In the genomic region with DNA sequence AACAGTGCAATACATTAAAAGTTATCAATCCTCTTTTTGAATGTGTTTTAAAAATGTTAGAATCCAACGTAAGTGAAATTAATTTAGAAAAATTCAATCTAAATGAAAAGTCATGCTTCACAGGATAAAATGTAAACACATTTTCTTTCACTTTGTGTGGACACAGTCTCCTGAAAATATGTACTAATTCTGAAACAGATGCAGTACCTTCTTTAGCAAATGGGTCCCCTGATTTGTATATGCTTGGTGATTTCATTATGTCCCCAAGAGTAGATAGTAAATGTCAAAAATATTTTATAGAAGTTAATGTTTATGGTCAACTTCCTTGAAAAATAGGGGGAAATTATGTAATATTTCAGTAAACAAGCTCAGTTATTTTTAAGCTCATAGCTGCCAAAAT, we compare ENCODE assay signal across 29 cellular contexts. TPM values are rescaled to one million over a fixed set of nuclear protein-coding genes. Genes with fewer than 3 reads are reported as not detected.
A peak's percentile ranks its signal among the peaks of the same experiment; 100 is the strongest.
DNase-seq lines count a peak whose midpoint lies in the region; ATAC-seq and TF ChIP-seq lines count a peak whose summit lies in the region.
"Had no signal": no experiment of that assay in that cellular context is flagged by ENCODE, and none has a peak within 500 bp of the region (broad histone marks: within the 10 kb centered on the region; RNA-seq: fewer than 3 reads in every experiment).

No MANE protein-coding gene starts in this region.

- H3K27me3 ChIP-seq in DOHH2 (ENCODE audit: control insufficient read depth, low read length), result no peaks in the 10 kb centered on the region
- no peaks in the 10 kb centered on the region for H3K27me3 ChIP-seq in left lung
- H3K27me3 ChIP-seq in H7 (ENCODE audit: control insufficient read depth, insufficient read depth, low read length), result no peaks in the 10 kb centered on the region
- H3K27me3 ChIP-seq: brain microvascular endothelial cell, gastrocnemius medialis, Peyer's patch, right lobe of liver, thyroid gland, uterus had no signal

- H3K4me1 ChIP-seq in DOHH2 (ENCODE audit: control insufficient read depth, low read length) (peaks cover 87% of the 10 kb centered on the region), left lung (peaks cover 0 to 24% of the 10 kb centered on the region in 2 donors)
- H3K4me1 ChIP-seq: gastrocnemius medialis, Peyer's patch, right lobe of liver, thyroid gland, uterus had no signal

- no peaks in the 10 kb centered on the region for H3K9me2 ChIP-seq in DOHH2 (replicated peaks; ENCODE audit: control insufficient read depth, low read length)

- ATAC-seq in GM21447 (IDR thresholded peaks at IDR 0.05; ENCODE audit: unreplicated experiment) (peak; percentile 90), HG02884 (IDR thresholded peaks at IDR 0.05; ENCODE audit: unreplicated experiment) (peak; percentile 62), left lung (no peak), GM18502 (IDR thresholded peaks at IDR 0.05; ENCODE audit: poor library complexity, unreplicated experiment) (no peak), HG02610 (IDR thresholded peaks at IDR 0.05; ENCODE audit: unreplicated experiment) (no peak)
- ATAC-seq: activated CD8-positive, alpha-beta T cell treated with anti-CD3 and anti-CD28 coated beads, Interleukin-2, amount 10 ng/mL, durations not matched to agents 7 days and 5 days; activated naive CD4-positive, alpha-beta T cell treated with anti-CD3 and anti-CD28 coated beads, Interleukin-2, amount 50 U/mL, for 72 hours; gastrocnemius medialis; HCT116; naive thymus-derived CD4-positive, alpha-beta T cell; right lobe of liver had no signal

- H3K9me3 ChIP-seq in DOHH2 (ENCODE audit: control insufficient read depth, insufficient read depth, low read length) (no peaks in the 10 kb centered on the region), left lung (no peaks in the 10 kb centered on the region)
- H3K9me3 ChIP-seq: gastrocnemius medialis, Peyer's patch, right lobe of liver, thyroid gland, uterus had no signal

- peaks cover 37% of the 10 kb centered on the region for H3K36me3 ChIP-seq in DOHH2 (ENCODE audit: control insufficient read depth, low read length)
- no peaks in the 10 kb centered on the region for H3K36me3 ChIP-seq in left lung
- H3K36me3 ChIP-seq in H7 (replicated peaks; ENCODE audit: control insufficient read depth, insufficient read depth, low read length), result no peaks in the 10 kb centered on the region
- H3K36me3 ChIP-seq: brain microvascular endothelial cell, gastrocnemius medialis, Peyer's patch, right lobe of liver, thyroid gland, uterus had no signal

- intact Hi-C loops in left lung (cut with DNase I), result no loop called here

- DNase-seq in NAMALWA (ENCODE audit: low spot score), result peak; percentile 27
- DNase-seq in left lung, result no peak
- no peak for DNase-seq in H7
- DNase-seq: 8988T; activated CD8-positive, alpha-beta T cell treated with anti-CD3 and anti-CD28 coated beads, Interleukin-2, amount 10 ng/mL, durations not matched to agents 7 days and 5 days; amygdala; brain microvascular endothelial cell; DMS79 treated with DMSO at 0.1 percent for 48 hours; gastrocnemius medialis; GF-D8; naive thymus-derived CD4-positive, alpha-beta T cell; NCI-H146; NCI-H345; NCI-H69; nucleus accumbens; Peyer's patch; right lobe of liver; SHP77 treated with DMSO at 0.1 percent for 48 hours; stimulated activated CD4-positive, alpha-beta T cell treated with anti-CD3 and anti-CD28 coated beads, Interleukin-4, amount 100 ng/mL, for 1 hour; thyroid gland; uterus had no signal

- H3K79me2 ChIP-seq in DOHH2 (ENCODE audit: control insufficient read depth, low read length), result peaks cover 93% of the 10 kb centered on the region

- H3K4me2 ChIP-seq in DOHH2 (ENCODE audit: low read length), result peak overlapping the region; percentile 85

- no peak for TF ChIP-seq CTCF in DOHH2 (IDR thresholded peaks at IDR 0.05; ENCODE audit: low read depth, low read length, poor library complexity, severe bottlenecking)
- TF ChIP-seq CTCF in left lung (IDR thresholded peaks at IDR 0.05), result no peak

- peaks cover 14% of the 10 kb centered on the region for H3F3A ChIP-seq in DOHH2 (ENCODE audit: control insufficient read depth, insufficient read depth)

- H3K4me3 ChIP-seq in DOHH2 (ENCODE audit: low read length) (peak overlapping the region; percentile 64), left lung (no peak overlapping the region), H7 (ENCODE audit: insufficient read depth, low read depth, low read length) (no peak overlapping the region)
- H3K4me3 ChIP-seq: gastrocnemius medialis, lung, Peyer's patch, right lobe of liver, thyroid gland, uterus had no signal

- no peaks in the 10 kb centered on the region for H4K20me1 ChIP-seq in DOHH2 (ENCODE audit: control insufficient read depth, insufficient read depth, low read depth, low read length)

- H3K27ac ChIP-seq in DOHH2 (ENCODE audit: low read depth, low read length) (peak overlapping the region; percentile 75), left lung (no peak overlapping the region)
- H3K27ac ChIP-seq: brain microvascular endothelial cell, gastrocnemius medialis, Peyer's patch, right lobe of liver, thyroid gland, uterus had no signal

RNA-seq across cellular contexts. Expression of gene FOXP1, which starts 28.9 kb away (rescaled TPM):
- 100 to 1,000 TPM in 1 of 2 donors, 10 to 100 TPM in 1; 95.1 to 107 TPM for total RNA-seq in left lung
- total RNA-seq in H7 (2014; rRNA removed; shearing (Covaris generic)), result 22.4 and 24.7 TPM in 2 replicates

Comparison
In these comparisons a context has a peak if more than half of its experiments do, and no peak if none do; other contexts are left out.
1. ATAC-seq: peak in GM21447 (single experiment) and HG02884 (single experiment); none in left lung (single experiment), GM18502 (single experiment) and HG02610 (single experiment).